In genomic region chr3:180679178-180680096, GRCh38 we compare ENCODE assay signal across 8 cellular contexts. TPM values are rescaled to one million over a fixed set of nuclear protein-coding genes. Genes with fewer than 3 reads are reported as not detected.
DNase-seq lines count a peak whose midpoint lies in the region; ATAC-seq lines count a peak whose summit lies in the region.

CCDC39 (minus strand) TSS chr3:180679489; CDS start chr3:180679380, 109 bp downstream.

- no peak within 1 kb of the TSS for H3K27ac Mint-ChIP-seq in activated CD4-positive, alpha-beta memory T cell treated with anti-CD3 and anti-CD28 coated beads, Interleukin-2, amount 10 ng/mL, durations not matched to agents 7 days and 5 days
- peak within 1 kb of the TSS; percentile 32 to 61 for H3K27ac Mint-ChIP-seq in effector memory CD8-positive, alpha-beta T cell

- H3K27me3 ChIP-seq in ACC112 (ENCODE audit: insufficient read depth, low read length) (peaks cover 65% of the 10 kb centered on the region), mesendoderm (ENCODE audit: insufficient read depth, low read length, poor library complexity) (peaks cover 2% of the 10 kb centered on the region)

- ATAC-seq in GM18867 (IDR thresholded peaks at IDR 0.05; ENCODE audit: unreplicated experiment), result peak; percentile 94
- peak; percentile 95 for ATAC-seq in HG03103 (IDR thresholded peaks at IDR 0.05; ENCODE audit: low read depth, unreplicated experiment)
- peak; percentile 81 for ATAC-seq in effector memory CD8-positive, alpha-beta T cell (replicated peaks)

- H3K79me1 ChIP-seq in mesendoderm (ENCODE audit: low read length), result no peaks in the 10 kb centered on the region

- peak within 1 kb of the TSS; percentile 71 for H3K56ac ChIP-seq in mesendoderm (ENCODE audit: low read length)

- no peak within 1 kb of the TSS for H3K18ac ChIP-seq in mesendoderm (ENCODE audit: low read length)

- H3K4me3 Mint-ChIP-seq in activated CD4-positive, alpha-beta memory T cell treated with anti-CD3 and anti-CD28 coated beads, Interleukin-2, amount 10 ng/mL, durations not matched to agents 7 days and 5 days, result peak within 1 kb of the TSS; percentile 66
- peak within 1 kb of the TSS; percentile 71 to 82 for H3K4me3 Mint-ChIP-seq in effector memory CD8-positive, alpha-beta T cell

- H3K23ac ChIP-seq in mesendoderm (ENCODE audit: low read length), result no peak within 1 kb of the TSS

- no peak within 1 kb of the TSS for H2BK120ac ChIP-seq in mesendoderm (ENCODE audit: low read depth, low read length)

- H3K4me2 ChIP-seq in mesendoderm (ENCODE audit: low read length), result peak within 1 kb of the TSS; percentile 83

- H3K36me3 Mint-ChIP-seq in activated CD4-positive, alpha-beta memory T cell treated with anti-CD3 and anti-CD28 coated beads, Interleukin-2, amount 10 ng/mL, durations not matched to agents 7 days and 5 days (ENCODE audit: low read depth), result no peaks in the 10 kb centered on the region
- no peaks in the 10 kb centered on the region for H3K36me3 Mint-ChIP-seq in effector memory CD8-positive, alpha-beta T cell (ENCODE audit: insufficient read depth)

- H3K79me2 ChIP-seq in ACC112 (ENCODE audit: control insufficient read depth, insufficient read depth, low read length, unreplicated experiment) (no peaks in the 10 kb centered on the region), mesendoderm (ENCODE audit: control insufficient read depth, insufficient read depth, low read length) (no peaks in the 10 kb centered on the region)

- no peaks in the 10 kb centered on the region for H3K36me3 ChIP-seq in ACC112 (ENCODE audit: insufficient read depth, low read length)
- no peaks in the 10 kb centered on the region for H3K36me3 ChIP-seq in mesendoderm (ENCODE audit: control insufficient read depth, insufficient read depth, low read length)

- H3K27ac ChIP-seq in ACC112 (ENCODE audit: low read depth, low read length) (no peak within 1 kb of the TSS), mesendoderm (ENCODE audit: low read depth, low read length) (no peak within 1 kb of the TSS)

- DNase-seq in NCI-H2227 treated with DMSO at 0.1 percent for 48 hours (lab: John Stamatoyannopoulos, UW) (peak; percentile 95), mesendoderm (peak; percentile 93)
- peak; percentile 61 for DNase-seq in activated CD4-positive, alpha-beta memory T cell treated with anti-CD3 and anti-CD28 coated beads, Interleukin-2, amount 10 ng/mL, durations not matched to agents 7 days and 5 days
- DNase-seq in effector memory CD8-positive, alpha-beta T cell, result peak; percentile 2 to 26 (median 12)
- peak; percentile 21 for DNase-seq in stimulated activated CD8-positive, alpha-beta memory T cell treated with anti-CD3 and anti-CD28 coated beads, Interleukin-12 subunit alpha, Interleukin-12 subunit beta, amount 100 ng/mL, for 4 hours (ENCODE audit: low read depth)

- peaks cover 19% of the 10 kb centered on the region for H3K4me1 Mint-ChIP-seq in activated CD4-positive, alpha-beta memory T cell treated with anti-CD3 and anti-CD28 coated beads, Interleukin-2, amount 10 ng/mL, durations not matched to agents 7 days and 5 days
- peaks cover 8 to 14% of the 10 kb centered on the region in 2 donors for H3K4me1 Mint-ChIP-seq in effector memory CD8-positive, alpha-beta T cell (ENCODE audit: low read depth in 2 of 2)

- no peak within 1 kb of the TSS for H2AK5ac ChIP-seq in mesendoderm (ENCODE audit: low read length)

- H2BK5ac ChIP-seq in mesendoderm (ENCODE audit: low read length), result no peak within 1 kb of the TSS

- H3K4me1 ChIP-seq in ACC112 (ENCODE audit: control insufficient read depth, insufficient read depth, low read length, unreplicated experiment) (no peaks in the 10 kb centered on the region), mesendoderm (ENCODE audit: control insufficient read depth, low read depth, low read length) (no peaks in the 10 kb centered on the region)

- H3K4ac ChIP-seq in mesendoderm (ENCODE audit: low read depth, low read length), result no peak within 1 kb of the TSS

- no CpG with 5 or more reads among the region's 56 CpGs for WGBS in mesendoderm (ENCODE audit: extremely low coverage, insufficient coverage, low lambda C conversion rate)

- H3K9ac ChIP-seq in mesendoderm (ENCODE audit: low read length), result peak within 1 kb of the TSS; percentile 83

- no peak within 1 kb of the TSS for H4K5ac ChIP-seq in mesendoderm (ENCODE audit: low read length)

- H3K9me3 Mint-ChIP-seq in activated CD4-positive, alpha-beta memory T cell treated with anti-CD3 and anti-CD28 coated beads, Interleukin-2, amount 10 ng/mL, durations not matched to agents 7 days and 5 days, result no peaks in the 10 kb centered on the region
- H3K9me3 Mint-ChIP-seq in effector memory CD8-positive, alpha-beta T cell, result peaks cover 0 to 2% of the 10 kb centered on the region in 2 donors

- H2AFZ ChIP-seq in ACC112 (ENCODE audit: low read length, unreplicated experiment), result peak within 1 kb of the TSS; percentile 71

- H3K4me3 ChIP-seq in ACC112 (ENCODE audit: low read depth, low read length) (peak within 1 kb of the TSS; percentile 78), mesendoderm (ENCODE audit: low read length) (peak within 1 kb of the TSS; percentile 74)

- POLR2A ChIA-PET in activated CD4-positive, alpha-beta memory T cell treated with anti-CD3 and anti-CD28 coated beads, Interleukin-2, amount 10 ng/mL, durations not matched to agents 7 days and 5 days (lab: Charles Lee), result interaction anchor here (1.0 kb wide), 1 partner anchor 78 kb away, joined by 5 read pairs; the partner anchor contains the start of gene TTC14

- no peak within 1 kb of the TSS for H4K8ac ChIP-seq in mesendoderm (ENCODE audit: low read depth, low read length)

- peaks cover 46% of the 10 kb centered on the region for H3K27me3 Mint-ChIP-seq in activated CD4-positive, alpha-beta memory T cell treated with anti-CD3 and anti-CD28 coated beads, Interleukin-2, amount 10 ng/mL, durations not matched to agents 7 days and 5 days
- peaks cover 39 to 51% of the 10 kb centered on the region in 2 donors for H3K27me3 Mint-ChIP-seq in effector memory CD8-positive, alpha-beta T cell

- CTCF ChIA-PET in activated CD4-positive, alpha-beta memory T cell treated with anti-CD3 and anti-CD28 coated beads, Interleukin-2, amount 10 ng/mL, durations not matched to agents 7 days and 5 days (lab: Charles Lee), result interaction anchor here (1.2 kb wide), 1 partner anchor 233 kb away, joined by 4 read pairs; the partner anchor contains the start of gene FXR1

- H2BK15ac ChIP-seq in mesendoderm (replicated peaks; ENCODE audit: low read depth), result no peak within 1 kb of the TSS

RNA-seq across cellular contexts. Expression of gene CCDC39, which starts in this region (rescaled TPM):
- total RNA-seq in activated CD4-positive, alpha-beta memory T cell treated with anti-CD3 and anti-CD28 coated beads, Interleukin-2, amount 10 ng/mL, durations not matched to agents 7 days and 5 days, result not detected
- 0.34 TPM for polyA plus RNA-seq in mesendoderm (2013, experiment 1 of 2)
- 0.36 TPM for polyA plus RNA-seq in mesendoderm (2013, experiment 2 of 2)

Comparison
In these comparisons a context has a peak if more than half of its experiments do, and no peak if none do; other contexts are left out.
1. Peak in DNase-seq in activated CD4-positive, alpha-beta memory T cell treated with anti-CD3 and anti-CD28 coated beads, Interleukin-2, amount 10 ng/mL, durations not matched to agents 7 days and 5 days; RNA of the gene not detected or under 1 TPM.
2. DNase-seq: peak in every context shown above with its lines; median percentile 95 in NCI-H2227 treated with DMSO at 0.1 percent for 48 hours; 93 in mesendoderm; 61 in activated CD4-positive, alpha-beta memory T cell treated with anti-CD3 and anti-CD28 coated beads, Interleukin-2, amount 10 ng/mL, durations not matched to agents 7 days and 5 days; 21 in stimulated activated CD8-positive, alpha-beta memory T cell treated with anti-CD3 and anti-CD28 coated beads, Interleukin-12 subunit alpha, Interleukin-12 subunit beta, amount 100 ng/mL, for 4 hours; 12 in effector memory CD8-positive, alpha-beta T cell.